ENCODE assay signal across 1 cellular context in genomic region chr5:148808864-148809642, GRCh38.
TF ChIP-seq lines count a peak whose summit lies in the region.

No MANE protein-coding gene starts in this region.

TF ChIP-seq in HEK293, 187 proteins besides CTCF, POLR2A, EP300 and RAD21 (continued from another document and continues in another):
- no peak for TF ChIP-seq ZNF248 (tag by site-specific recombination; IDR thresholded peaks at IDR 0.05)
- no peak for TF ChIP-seq HIC1 (tag by site-specific recombination; IDR thresholded peaks at IDR 0.05)
- peak; percentile 23; the same call in 1 of the 2 replicates for TF ChIP-seq SP2 (tag by site-specific recombination; IDR thresholded peaks at IDR 0.05)
- TF ChIP-seq GLIS1 (tag by site-specific recombination; IDR thresholded peaks at IDR 0.05): peak; percentile 56
- TF ChIP-seq PATZ1 (tag by site-specific recombination; IDR thresholded peaks at IDR 0.05): peak; percentile 59; the same call in 1 of the 2 replicates
- no peak for TF ChIP-seq ZFP41 (tag by site-specific recombination; IDR thresholded peaks at IDR 0.05; ENCODE audit: borderline replicate concordance)
- no peak for TF ChIP-seq ZNF146 (tag by site-specific recombination; IDR thresholded peaks at IDR 0.05)
- TF ChIP-seq ZNF114 (tag by site-specific recombination; IDR thresholded peaks at IDR 0.05): no peak
- no peak for TF ChIP-seq ZNF132 (tag by site-specific recombination; IDR thresholded peaks at IDR 0.05; ENCODE audit: borderline replicate concordance)
- TF ChIP-seq ZSCAN18 (tag by site-specific recombination; IDR thresholded peaks at IDR 0.05): no peak
- no peak for TF ChIP-seq ZNF280D (tag by site-specific recombination; IDR thresholded peaks at IDR 0.05)
- TF ChIP-seq ZNF645 (tag by site-specific recombination; IDR thresholded peaks at IDR 0.05): no peak
- no peak; the same call in 1 of the 2 replicates for TF ChIP-seq ZBTB20 (tag by site-specific recombination; IDR thresholded peaks at IDR 0.05)
- no peak for TF ChIP-seq ZNF18 (tag by site-specific recombination; IDR thresholded peaks at IDR 0.05)
- TF ChIP-seq ZIC2 (tag by site-specific recombination; IDR thresholded peaks at IDR 0.05): peak; percentile 85
- TF ChIP-seq SETDB1 (IDR thresholded peaks at IDR 0.05; ENCODE audit: insufficient read length, low read length): no peak
- TF ChIP-seq ZNF843 (tag by site-specific recombination; IDR thresholded peaks at IDR 0.05): no peak
- no peak for TF ChIP-seq PRDM4 (tag by site-specific recombination; IDR thresholded peaks at IDR 0.05)
- TF ChIP-seq ZNF701 (tag by site-specific recombination; IDR thresholded peaks at IDR 0.05): no peak
- no peak for TF ChIP-seq ZNF707 (tag by site-specific recombination; IDR thresholded peaks at IDR 0.05)
- TF ChIP-seq PRDM1 (tag by site-specific recombination; IDR thresholded peaks at IDR 0.05): peak; percentile 76
- TF ChIP-seq ZNF704 (tag by site-specific recombination; IDR thresholded peaks at IDR 0.05): no peak
- TF ChIP-seq ZNF791 (tag by site-specific recombination; IDR thresholded peaks at IDR 0.05): no peak
- TF ChIP-seq ZNF560 (tag by site-specific recombination; IDR thresholded peaks at IDR 0.05; ENCODE audit: borderline replicate concordance): no peak
- TF ChIP-seq PBX3 (CRISPR knock-in tag; IDR thresholded peaks at IDR 0.05): no peak
- TF ChIP-seq OVOL3 (tag by site-specific recombination; IDR thresholded peaks at IDR 0.05): no peak
- TF ChIP-seq REST (tag by site-specific recombination; IDR thresholded peaks at IDR 0.05): no peak
- no peak for TF ChIP-seq ZNF677 (tag by site-specific recombination; IDR thresholded peaks at IDR 0.05)
- TF ChIP-seq ZNF830 (tag by site-specific recombination; IDR thresholded peaks at IDR 0.05; ENCODE audit: low read depth): no peak
- TF ChIP-seq BCL11B (tag by site-specific recombination; IDR thresholded peaks at IDR 0.05; ENCODE audit: low read depth): no peak
- no peak for TF ChIP-seq ZNF174 (tag by site-specific recombination; IDR thresholded peaks at IDR 0.05)
- TF ChIP-seq ZNF626 (tag by site-specific recombination; IDR thresholded peaks at IDR 0.05): no peak
- TF ChIP-seq ZNF155 (tag by site-specific recombination; IDR thresholded peaks at IDR 0.05): no peak
- no peak for TF ChIP-seq ZNF596 (tag by site-specific recombination; IDR thresholded peaks at IDR 0.05)
